In genomic region chr21:36430841-36431240, GRCh38 we compare ENCODE assay signal across 11 cellular contexts. TPM values are rescaled to one million over a fixed set of nuclear protein-coding genes. Genes with fewer than 3 reads are reported as not detected.
A peak's percentile ranks its signal among the peaks of the same experiment; 100 is the strongest.
DNase-seq lines count a peak whose midpoint lies in the region; ATAC-seq, FAIRE-seq and TF ChIP-seq lines count a peak whose summit lies in the region.
"Had no signal": no experiment of that assay in that cellular context is flagged by ENCODE, and none has a peak within 500 bp of the region (broad histone marks: within the 10 kb centered on the region; RNA-seq: fewer than 3 reads in every experiment).

No MANE protein-coding gene starts in this region.

- CTCF ChIA-PET in naive thymus-derived CD4-positive, alpha-beta T cell (lab: Charles Lee), result no interaction called here

- no peak for TF ChIP-seq CTCF in OCI-LY3 (IDR thresholded peaks at IDR 0.05; ENCODE audit: low read depth, low read length)
- no peak for TF ChIP-seq CTCF in choroid plexus epithelial cell (conservative IDR thresholded peaks at IDR 0.05; ENCODE audit: low read depth, low read length)
- no peak for TF ChIP-seq CTCF in D721Med (IDR thresholded peaks at IDR 0.05; ENCODE audit: insufficient read depth, missing control alignments)

- peaks cover 0 to 3% (median 0%) of the 10 kb centered on the region in 5 donors for H3K36me3 Mint-ChIP-seq in naive thymus-derived CD4-positive, alpha-beta T cell

- peak overlapping the region; percentile 78 for H3K9ac ChIP-seq in OCI-LY3 (ENCODE audit: low read length)

- H3K36me3 ChIP-seq in OCI-LY3 (replicated peaks; ENCODE audit: low read depth, low read length), result no peaks in the 10 kb centered on the region
- no peaks in the 10 kb centered on the region for H3K36me3 ChIP-seq in naive thymus-derived CD4-positive, alpha-beta T cell (ENCODE audit: control insufficient read depth in 2 of 3, insufficient read depth in 3 of 3, low read length in 3 of 3)
- H3K36me3 ChIP-seq: cardiac muscle cell had no signal

- in situ Hi-C loops in ACHN (cut with HindIII; ENCODE audit: low pct_ligation_motif_present, low pct_unique_long_range_greater_than_20kb, low sequenced_read_pairs), result no loop called here

- POLR2A ChIA-PET in naive thymus-derived CD4-positive, alpha-beta T cell (lab: Charles Lee), result no interaction called here

- H3K9me3 Mint-ChIP-seq in naive thymus-derived CD4-positive, alpha-beta T cell, result no peaks in the 10 kb centered on the region

- no peak overlapping the region for H2AFZ ChIP-seq in OCI-LY3 (ENCODE audit: low read depth, low read length)

- ATAC-seq in naive thymus-derived CD4-positive, alpha-beta T cell, result no peak

- peak; percentile 18 for DNase-seq in ACHN
- peak; percentile 38 for DNase-seq in choroid plexus epithelial cell (ENCODE audit: low read depth)
- DNase-seq in naive thymus-derived CD4-positive, alpha-beta T cell, result no peak
- DNase-seq in cortex of kidney (lab: John Stamatoyannopoulos, UW), result no peak
- no peak for DNase-seq in NCI-H2107 (lab: John Stamatoyannopoulos, UW)
- DNase-seq in D721Med (ENCODE audit: insufficient read length, low spot score), result no peak
- DNase-seq in Kasumi-1 (lab: John Stamatoyannopoulos, UW), result no peak
- DNase-seq: activated CD4-positive, alpha-beta T cell treated with anti-CD3 and anti-CD28 coated beads for 48 hours; NCI-H1092 treated with DMSO at 0.1 percent for 48 hours had no signal

- H3K4me1 Mint-ChIP-seq in naive thymus-derived CD4-positive, alpha-beta T cell, result peaks cover 11 to 21% (median 13%) of the 10 kb centered on the region in 7 donors

- peaks cover 14 to 29% (median 23%) of the 10 kb centered on the region in 5 donors for H3K27me3 Mint-ChIP-seq in naive thymus-derived CD4-positive, alpha-beta T cell

- H3K4me3 ChIP-seq in OCI-LY3 (ENCODE audit: low read length), result peak overlapping the region; percentile 76
- no peak overlapping the region for H3K4me3 ChIP-seq in choroid plexus epithelial cell (ENCODE audit: low read depth, low read length)
- H3K4me3 ChIP-seq in naive thymus-derived CD4-positive, alpha-beta T cell (ENCODE audit: low read length), result no peak overlapping the region
- H3K4me3 ChIP-seq: cardiac muscle cell had no signal

- H3K4me2 ChIP-seq in OCI-LY3 (ENCODE audit: low read length), result peak overlapping the region; percentile 98

- peak overlapping the region; percentile 84 for H3K27ac ChIP-seq in OCI-LY3 (ENCODE audit: low read length)
- no peak overlapping the region for H3K27ac ChIP-seq in naive thymus-derived CD4-positive, alpha-beta T cell (ENCODE audit: low read depth, low read length)

- no peaks in the 10 kb centered on the region for H3K79me2 ChIP-seq in OCI-LY3 (ENCODE audit: low read length)

- H3K27ac Mint-ChIP-seq in naive thymus-derived CD4-positive, alpha-beta T cell, result peak overlapping the region in 2 of 9 donors; percentile 81 to 82

- intact Hi-C loops in naive thymus-derived CD4-positive, alpha-beta T cell (cut with micrococcal nuclease), result no loop called here

- FAIRE-seq in D721Med (lab: Jason Lieb, UNC), result no peak

- no peaks in the 10 kb centered on the region for H4K20me1 ChIP-seq in OCI-LY3 (ENCODE audit: insufficient read depth, low read length)

- no peaks in the 10 kb centered on the region for H3K9me3 ChIP-seq in OCI-LY3 (ENCODE audit: insufficient read depth, low read length)
- no peaks in the 10 kb centered on the region for H3K9me3 ChIP-seq in naive thymus-derived CD4-positive, alpha-beta T cell (ENCODE audit: control insufficient read depth in 2 of 3, low read length in 3 of 3)

- H3K4me1 ChIP-seq in OCI-LY3 (ENCODE audit: low read length), result peaks cover 47% of the 10 kb centered on the region
- peaks cover 0 to 5% of the 10 kb centered on the region in 2 donors for H3K4me1 ChIP-seq in naive thymus-derived CD4-positive, alpha-beta T cell (ENCODE audit: control insufficient read depth in 2 of 2, insufficient read depth in 2 of 2, low read length in 2 of 2)

- peak overlapping the region in 6 of 10 donors; percentile 73 to 82 (median 79) for H3K4me3 Mint-ChIP-seq in naive thymus-derived CD4-positive, alpha-beta T cell

- H3K27me3 ChIP-seq in OCI-LY3 (ENCODE audit: low read depth, low read length), result no peaks in the 10 kb centered on the region
- H3K27me3 ChIP-seq in naive thymus-derived CD4-positive, alpha-beta T cell (ENCODE audit: control insufficient read depth in 2 of 2, insufficient read depth in 2 of 2, low read length in 2 of 2), result no peaks in the 10 kb centered on the region
- H3K27me3 ChIP-seq: cardiac muscle cell had no signal

RNA-seq across cellular contexts. Expression of gene CHAF1B, which starts 45.6 kb away (rescaled TPM):
- 10 to 100 TPM in 1 of 5 experiments, 1 to 10 TPM in 4; 1.5 to 21.4 (median 4.0) TPM for total RNA-seq in naive thymus-derived CD4-positive, alpha-beta T cell
- polyA plus RNA-seq in naive thymus-derived CD4-positive, alpha-beta T cell, result 1 to 10 TPM in 1 of 2 donors, under 1 TPM in 1; 0.61 to 1.9 TPM

RNA-seq across cellular contexts. Expression of gene CLDN14, which starts 49.1 kb away (rescaled TPM):
- total RNA-seq in naive thymus-derived CD4-positive, alpha-beta T cell, result not detected
- polyA plus RNA-seq in naive thymus-derived CD4-positive, alpha-beta T cell, result not detected
- total RNA-seq: cardiac muscle cell had no signal
- polyA plus RNA-seq: cardiac muscle cell had no signal

Comparison
In these comparisons a context has a peak if more than half of its experiments do, and no peak if none do; other contexts are left out.
1. DNase-seq: peak in ACHN (single experiment) and choroid plexus epithelial cell (single experiment); none in naive thymus-derived CD4-positive, alpha-beta T cell (0 of 9), cortex of kidney (single experiment), NCI-H2107 (single experiment), D721Med (single experiment) and Kasumi-1 (0 of 2).